8 cellular contexts compared by ENCODE assay signal in the genomic region with DNA sequence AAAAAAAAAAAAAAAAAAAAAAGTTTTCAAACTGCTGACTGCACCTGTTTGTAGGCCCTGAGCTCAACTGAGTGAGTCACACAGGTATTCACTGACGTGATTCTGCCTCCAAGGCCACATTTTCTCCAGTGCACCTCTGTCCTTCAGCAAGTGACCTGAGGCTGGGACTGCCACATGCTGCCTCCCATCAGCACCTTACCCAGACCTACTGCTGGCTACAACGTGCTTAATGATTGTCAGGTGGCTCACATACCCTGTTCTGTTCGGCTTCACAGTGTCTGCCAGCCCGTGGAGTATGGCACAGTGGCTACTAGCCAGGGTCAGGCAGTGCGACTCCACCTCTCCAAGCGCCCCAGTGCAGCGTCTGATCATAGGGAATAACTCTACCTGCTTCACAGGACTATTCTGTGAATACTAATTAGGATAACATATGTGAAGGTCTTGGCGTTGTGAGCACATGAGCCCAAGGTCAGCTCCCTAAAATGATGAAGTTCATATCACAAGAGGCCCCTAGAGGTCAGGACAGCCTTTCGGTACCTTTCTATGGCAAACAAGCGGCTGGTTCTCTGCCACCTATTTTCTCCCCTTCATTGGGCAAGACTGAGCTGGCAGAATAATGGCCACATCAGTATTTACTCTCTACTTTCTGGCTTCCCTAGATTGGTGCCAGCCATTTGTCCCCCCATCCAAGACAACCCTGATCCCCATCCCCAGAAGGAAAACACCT. TPM values are rescaled to one million over a fixed set of nuclear protein-coding genes. Genes with fewer than 3 reads are reported as not detected.
DNase-seq lines count a peak whose midpoint lies in the region; FAIRE-seq and TF ChIP-seq lines count a peak whose summit lies in the region.

No MANE protein-coding gene starts in this region.

- DNase-seq in NCI-H226: peak; percentile 13
- DNase-seq in bronchial epithelial cell (ENCODE audit: low read depth): peak; percentile 79
- DNase-seq in ovary: no peak
- no peak for DNase-seq in activated CD8-positive, alpha-beta memory T cell treated with anti-CD3 and anti-CD28 coated beads for 24 hours
- no peak for DNase-seq in iPS-NIHi7 (ENCODE audit: extremely low spot score)
- no peak for DNase-seq in NCI-H2107 (lab: John Stamatoyannopoulos, UW)

- H3K27me3 ChIP-seq in bronchial epithelial cell (ENCODE audit: control insufficient read depth, insufficient read depth, low read length) (no peaks in the 10 kb centered on the region), parathyroid adenoma (ENCODE audit: control insufficient read depth, insufficient read depth, low read length) (no peaks in the 10 kb centered on the region), ovary (no peaks in the 10 kb centered on the region)

- H3K79me2 ChIP-seq in parathyroid adenoma: no peaks in the 10 kb centered on the region

- no peak overlapping the region for H3K9ac ChIP-seq in parathyroid adenoma

- H3K27ac ChIP-seq in parathyroid adenoma (peak overlapping the region; percentile 90), ovary (no peak overlapping the region)

- peaks cover 13% of the 10 kb centered on the region for H3K4me1 ChIP-seq in parathyroid adenoma
- peaks cover 24% of the 10 kb centered on the region for H3K4me1 ChIP-seq in ovary (ENCODE audit: insufficient read depth)

- no peaks in the 10 kb centered on the region for H3K9me3 ChIP-seq in parathyroid adenoma (ENCODE audit: control insufficient read depth, low read length)
- H3K9me3 ChIP-seq in ovary: no peaks in the 10 kb centered on the region

- H3K36me3 ChIP-seq in bronchial epithelial cell (ENCODE audit: control insufficient read depth, insufficient read depth, low read length) (no peaks in the 10 kb centered on the region), parathyroid adenoma (ENCODE audit: control insufficient read depth, insufficient read depth, low read length) (no peaks in the 10 kb centered on the region), ovary (no peaks in the 10 kb centered on the region)

- peak overlapping the region; percentile 93 for H2AFZ ChIP-seq in parathyroid adenoma

- TF ChIP-seq CTCF in GM12873 (IDR thresholded peaks at IDR 0.05; ENCODE audit: insufficient read depth, low read depth, low read length, missing control alignments) (peak; percentile 46), bronchial epithelial cell (IDR thresholded peaks at IDR 0.05; ENCODE audit: insufficient read depth, low read length, severe bottlenecking) (peak; percentile 37), parathyroid adenoma (IDR thresholded peaks at IDR 0.05) (peak; percentile 41), ovary (IDR thresholded peaks at IDR 0.05) (no peak)

- WGBS in ovary, 3 donors: 77 to 90% (median 87%) methylated on average over 10 of the region's 10 CpGs

- FAIRE-seq in bronchial epithelial cell (lab: Jason Lieb, UNC): no peak

- no peak for TF ChIP-seq EP300 in ovary (IDR thresholded peaks at IDR 0.05)

- intact Hi-C loops in ovary (cut with DNase I): loop anchor here in 2 of 4 donors (10.0 kb wide), 2 partner anchors 52 to 1318 kb away; no protein-coding TSS in a partner anchor

- H3K4me2 ChIP-seq in parathyroid adenoma (ENCODE audit: low read length): peak overlapping the region; percentile 47

- TF ChIP-seq POLR2A in ovary (IDR thresholded peaks at IDR 0.05): no peak

- no peak overlapping the region for H3K4me3 ChIP-seq in bronchial epithelial cell (ENCODE audit: low read depth, low read length)
- H3K4me3 ChIP-seq in parathyroid adenoma (ENCODE audit: low read depth, low read length): no peak overlapping the region
- H3K4me3 ChIP-seq in ovary: no peak overlapping the region

RNA-seq across cellular contexts. Expression of gene RIPOR3, which starts 28.1 kb away (rescaled TPM):
- total RNA-seq in bronchial epithelial cell: under 0.01 and 0.53 TPM in 2 replicates
- total RNA-seq in ovary: 10 to 100 TPM in 2 of 7 donors, 1 to 10 TPM in 5; 1.3 to 22.7 (median 8.0) TPM
- polyA plus RNA-seq in ovary: 1 to 10 TPM; 1.7 to 9.6 TPM

Comparison
In these comparisons a context has a peak if more than half of its experiments do, and no peak if none do; other contexts are left out.
1. CTCF ChIP-seq: peak in GM12873 (single experiment), bronchial epithelial cell (single experiment) and parathyroid adenoma (single experiment); none in ovary (0 of 3).
2. DNase-seq: peak in NCI-H226 (single experiment) and bronchial epithelial cell (single experiment); none in ovary (0 of 5), activated CD8-positive, alpha-beta memory T cell treated with anti-CD3 and anti-CD28 coated beads for 24 hours (single experiment), iPS-NIHi7 (single experiment) and NCI-H2107 (single experiment).